In genomic region chr6:32109114-32109764, GRCh38 we compare ENCODE assay signal across 9 cellular contexts. TPM values are rescaled to one million over a fixed set of nuclear protein-coding genes. Genes with fewer than 3 reads are reported as not detected.
DNase-seq lines count a peak whose midpoint lies in the region; ATAC-seq, FAIRE-seq and TF ChIP-seq lines count a peak whose summit lies in the region.
"Had no signal": no experiment of that assay in that cellular context is flagged by ENCODE, and none has a peak within 500 bp of the region (broad histone marks: within the 10 kb centered on the region; RNA-seq: fewer than 3 reads in every experiment).

Gene TNXB, minus strand, starts transcription at chr6:32109338. Its CDS starts 11,140 bp downstream, at chr6:32098198.

- TF ChIP-seq POLR2A in GM18505 (IDR thresholded peaks at IDR 0.05; ENCODE audit: borderline replicate concordance, extremely low read depth, insufficient read depth, insufficient read length): peak; percentile 17

- no peak for TF ChIP-seq CTCF in activated B cell treated with CpG ODN at 0.5 μM for 24 hours (IDR thresholded peaks at IDR 0.05)

- peaks cover 44 to 57% (median 50%) of the 10 kb centered on the region in 3 donors for H3K4me1 ChIP-seq in skeletal muscle tissue (ENCODE audit: control insufficient read depth in 3 of 3, insufficient read depth in 3 of 3, low read length in 3 of 3)

- POLR2A ChIA-PET in activated B cell treated with CpG ODN at 0.5 μM for 24 hours (lab: Charles Lee): no interaction called here

- DNase-seq in activated B cell treated with CpG ODN at 0.5 μM for 24 hours: no peak
- DNase-seq in frontal cortex (ENCODE audit: low spot score in 2 of 2): no peak
- DNase-seq in immature natural killer cell: no peak
- DNase-seq in activated CD4-positive, alpha-beta T cell treated with anti-CD3 and anti-CD28 coated beads, Interleukin-2, amount 50 U/mL, for 4 hours: no peak

- H3K4me1 Mint-ChIP-seq in activated B cell treated with CpG ODN at 0.5 μM for 24 hours (peaks cover 14% of the 10 kb centered on the region), immature natural killer cell (peaks cover 0 to 13% of the 10 kb centered on the region in 2 donors)

- FAIRE-seq in frontal cortex (lab: Jason Lieb, UNC): no peak

- H3K27ac Mint-ChIP-seq in activated B cell treated with CpG ODN at 0.5 μM for 24 hours (no peak within 1 kb of the TSS), immature natural killer cell (peak within 1 kb of the TSS in 2 of 6 donors; percentile 21 to 42)

- H3K9ac ChIP-seq in skeletal muscle tissue (ENCODE audit: low read depth in 1 of 3, low read length in 3 of 3): peak within 1 kb of the TSS; percentile 72 to 95 (median 81)

- H3K27me3 ChIP-seq in skeletal muscle tissue (ENCODE audit: control insufficient read depth in 3 of 3, insufficient read depth in 3 of 3, low read length in 3 of 3): peaks cover 11 to 42% (median 20%) of the 10 kb centered on the region in 3 donors

- H3K36me3 Mint-ChIP-seq in activated B cell treated with CpG ODN at 0.5 μM for 24 hours (ENCODE audit: low read depth): peaks cover 10% of the 10 kb centered on the region
- H3K36me3 Mint-ChIP-seq in immature natural killer cell: no peaks in the 10 kb centered on the region

- H3K4me3 Mint-ChIP-seq in activated B cell treated with CpG ODN at 0.5 μM for 24 hours: no peak within 1 kb of the TSS
- no peak within 1 kb of the TSS for H3K4me3 Mint-ChIP-seq in immature natural killer cell

- no peaks in the 10 kb centered on the region for H3K9me3 ChIP-seq in iPS-18c (ENCODE audit: control insufficient read depth, insufficient read depth, low read length)
- H3K9me3 ChIP-seq in skeletal muscle tissue (ENCODE audit: control insufficient read depth in 3 of 3, low read length in 3 of 3): no peaks in the 10 kb centered on the region

- CTCF ChIA-PET in activated B cell treated with CpG ODN at 0.5 μM for 24 hours (lab: Charles Lee): no interaction called here

- intact Hi-C loops in activated B cell treated with CpG ODN at 0.5 μM for 24 hours (cut with micrococcal nuclease): no loop called here

- peaks cover 0 to 5% (median 0%) of the 10 kb centered on the region in 3 donors for H3K36me3 ChIP-seq in skeletal muscle tissue (ENCODE audit: control insufficient read depth in 3 of 3, insufficient read depth in 3 of 3, low read length in 3 of 3)

- 0 out of 2 replicates have a peak within 1 kb of the TSS, but pooled peaks have one; percentile 12 for H3K4me3 ChIP-seq in iPS-18c (ENCODE audit: insufficient read depth, low read depth, low read length)
- peak within 1 kb of the TSS; percentile 64 to 79 (median 77) for H3K4me3 ChIP-seq in skeletal muscle tissue (ENCODE audit: low read length in 3 of 3)

- H3K27me3 Mint-ChIP-seq in activated B cell treated with CpG ODN at 0.5 μM for 24 hours (peaks cover 33% of the 10 kb centered on the region), immature natural killer cell (ENCODE audit: low read depth in 3 of 3) (peaks cover 4 to 14% (median 11%) of the 10 kb centered on the region in 3 donors)

- ATAC-seq in GM18505 (IDR thresholded peaks at IDR 0.05; ENCODE audit: unreplicated experiment) (no peak), activated B cell treated with CpG ODN at 0.5 μM for 24 hours (ENCODE audit: low read depth) (no peak), GM19395 (IDR thresholded peaks at IDR 0.05; ENCODE audit: unreplicated experiment) (no peak)

- H3K27ac ChIP-seq in skeletal muscle tissue (ENCODE audit: low read depth, low read length): peak within 1 kb of the TSS; percentile 91
- H3K27ac ChIP-seq: HL-60 had no signal

- H3K9me3 Mint-ChIP-seq in activated B cell treated with CpG ODN at 0.5 μM for 24 hours: no peaks in the 10 kb centered on the region
- no peaks in the 10 kb centered on the region for H3K9me3 Mint-ChIP-seq in immature natural killer cell

RNA-seq across cellular contexts. Expression of gene TNXB, which starts in this region (rescaled TPM):
- total RNA-seq in activated B cell treated with CpG ODN at 0.5 μM for 24 hours: 5.9 and 12.4 TPM in 2 replicates
- 130 TPM for total RNA-seq in skeletal muscle tissue
- 4.5 TPM for total RNA-seq in frontal cortex
- not detected for polyA plus RNA-seq in immature natural killer cell
